ENCODE assay signal across 18 cellular contexts in genomic region chr6:168238159-168238887, GRCh38.
DNase-seq lines count a peak whose midpoint lies in the region; ATAC-seq and TF ChIP-seq lines count a peak whose summit lies in the region.
"Had no signal": no experiment of that assay in that cellular context is flagged by ENCODE, and none has a peak within 500 bp of the region (broad histone marks: within the 10 kb centered on the region; RNA-seq: fewer than 3 reads in every experiment).

No MANE protein-coding gene starts in this region.

- H3K9me3 ChIP-seq in esophagus muscularis mucosa = no peaks in the 10 kb centered on the region
- H3K9me3 ChIP-seq in SJCRH30 (replicated peaks) = no peaks in the 10 kb centered on the region
- H3K9me3 ChIP-seq: BE2C, SJSA1 had no signal

- TF ChIP-seq EP300 in esophagus muscularis mucosa (IDR thresholded peaks at IDR 0.05) = no peak

- H3K27ac ChIP-seq in foreskin keratinocyte (no peak overlapping the region), esophagus muscularis mucosa (replicated peaks in 1 of 4) (no peak overlapping the region), SJCRH30 (no peak overlapping the region)
- H3K27ac ChIP-seq: SJSA1 had no signal

- no peaks in the 10 kb centered on the region for H3K9me3 Mint-ChIP-seq in activated T-helper 17 cell treated with anti-CD3 and anti-CD28 coated beads, Interleukin-2, amount 50 U/mL, for 72 hours
- H3K9me3 Mint-ChIP-seq: CD8-positive, alpha-beta T cell had no signal

- peak; percentile 76 for ATAC-seq in activated T-helper 17 cell treated with anti-CD3 and anti-CD28 coated beads, Interleukin-2, amount 50 U/mL, for 72 hours (replicated peaks)
- peak; percentile 79 for ATAC-seq in foreskin keratinocyte
- ATAC-seq: CD8-positive, alpha-beta T cell; GM23338; K562 had no signal

- H3K27me3 Mint-ChIP-seq in activated T-helper 17 cell treated with anti-CD3 and anti-CD28 coated beads, Interleukin-2, amount 50 U/mL, for 72 hours = peaks cover 8% of the 10 kb centered on the region

- H3K4me3 ChIP-seq in AG09309 (ENCODE audit: control insufficient read depth, low read depth, low read length) = no peak overlapping the region
- no peak overlapping the region for H3K4me3 ChIP-seq in esophagus muscularis mucosa
- H3K4me3 ChIP-seq in SJCRH30 = no peak overlapping the region
- H3K4me3 ChIP-seq: GM23338, K562, SJSA1 had no signal

- TF ChIP-seq POLR2A in esophagus muscularis mucosa (IDR thresholded peaks at IDR 0.05; ENCODE audit: low read depth) = no peak

- H3K27ac Mint-ChIP-seq in activated T-helper 17 cell treated with anti-CD3 and anti-CD28 coated beads, Interleukin-2, amount 50 U/mL, for 72 hours = peak overlapping the region; percentile 86
- H3K27ac Mint-ChIP-seq: CD8-positive, alpha-beta T cell; GM23338 had no signal

- H3K4me3 Mint-ChIP-seq in activated T-helper 17 cell treated with anti-CD3 and anti-CD28 coated beads, Interleukin-2, amount 50 U/mL, for 72 hours = peak overlapping the region; percentile 40
- H3K4me3 Mint-ChIP-seq: CD8-positive, alpha-beta T cell; GM23338 had no signal

- H3K36me3 ChIP-seq in esophagus muscularis mucosa = no peaks in the 10 kb centered on the region
- no peaks in the 10 kb centered on the region for H3K36me3 ChIP-seq in SJCRH30
- H3K36me3 ChIP-seq: BE2C, SJSA1 had no signal

- intact Hi-C loops in esophagus muscularis mucosa (cut with DNase I) = no loop called here

- 87% methylated on average over 11 of the region's 11 CpGs for WGBS in esophagus muscularis mucosa

- H3K36me3 Mint-ChIP-seq in activated T-helper 17 cell treated with anti-CD3 and anti-CD28 coated beads, Interleukin-2, amount 50 U/mL, for 72 hours (ENCODE audit: low read depth) = no peaks in the 10 kb centered on the region
- H3K36me3 Mint-ChIP-seq: CD8-positive, alpha-beta T cell had no signal

- peaks cover 13% of the 10 kb centered on the region for H3K4me1 Mint-ChIP-seq in activated T-helper 17 cell treated with anti-CD3 and anti-CD28 coated beads, Interleukin-2, amount 50 U/mL, for 72 hours

- H3K27me3 ChIP-seq in foreskin keratinocyte (peaks cover under 1% of the 10 kb centered on the region), esophagus muscularis mucosa (no peaks in the 10 kb centered on the region), SJCRH30 (peaks cover 12% of the 10 kb centered on the region; the same call in 1 of the 2 replicates)
- H3K27me3 ChIP-seq: BE2C, SJSA1 had no signal

- DNase-seq in AG09309 (ENCODE audit: low read depth) = peak; percentile 13
- DNase-seq in M059J (ENCODE audit: low read depth) = peak; percentile 9
- DNase-seq in foreskin keratinocyte = peak in 1 of 2 donors; percentile 20
- no peak for DNase-seq in activated naive CD4-positive, alpha-beta T cell treated with anti-CD3 and anti-CD28 coated beads, Interleukin-2, amount 50 U/mL, for 16 hours
- DNase-seq in retina = no peak
- DNase-seq in esophagus muscularis mucosa (ENCODE audit: extremely low spot score) = no peak
- DNase-seq in SJCRH30 = no peak
- DNase-seq: BE2C; CD8-positive, alpha-beta T cell; GF-D8; NCI-H1092 treated with DMSO at 0.1 percent for 48 hours; NCI-H187 treated with DMSO at 0.1 percent for 48 hours; NCI-H2171; NCI-H774 had no signal

- H3K4me1 ChIP-seq in foreskin keratinocyte (no peaks in the 10 kb centered on the region), esophagus muscularis mucosa (peaks cover 0 to 5% (median 0%) of the 10 kb centered on the region in 4 donors), SJCRH30 (no peaks in the 10 kb centered on the region)
- H3K4me1 ChIP-seq: BE2C, SJSA1 had no signal

- TF ChIP-seq CTCF in AG09309 (IDR thresholded peaks at IDR 0.05; ENCODE audit: control insufficient read depth, insufficient read depth, low read depth, low read length, missing control alignments) (no peak), foreskin keratinocyte (conservative IDR thresholded peaks at IDR 0.05) (peak; percentile 25), esophagus muscularis mucosa (IDR thresholded peaks at IDR 0.05) (no peak)

Comparison
In these comparisons a context has a peak if more than half of its experiments do, and no peak if none do; other contexts are left out.
1. DNase-seq: peak in AG09309 (single experiment) and M059J (single experiment); none in activated naive CD4-positive, alpha-beta T cell treated with anti-CD3 and anti-CD28 coated beads, Interleukin-2, amount 50 U/mL, for 16 hours (single experiment), retina (single experiment), esophagus muscularis mucosa (single experiment) and SJCRH30 (0 of 2).